Comparison of ENCODE assay signal across 10 cellular contexts in genomic region chr3:177338697-177339219, GRCh38.
A peak's percentile ranks its signal among the peaks of the same experiment; 100 is the strongest.
DNase-seq lines count a peak whose midpoint lies in the region; ATAC-seq and TF ChIP-seq lines count a peak whose summit lies in the region.
"Had no signal": no experiment of that assay in that cellular context is flagged by ENCODE, and none has a peak within 500 bp of the region (broad histone marks: within the 10 kb centered on the region; RNA-seq: fewer than 3 reads in every experiment).

No MANE protein-coding gene starts in this region.

- TF ChIP-seq CTCF in right lobe of liver (IDR thresholded peaks at IDR 0.05): no peak

- H3K36me3 ChIP-seq in right lobe of liver: no peaks in the 10 kb centered on the region
- H3K36me3 ChIP-seq: thyroid gland had no signal

- no peaks in the 10 kb centered on the region for H3K9me3 ChIP-seq in right lobe of liver
- H3K9me3 ChIP-seq: thyroid gland had no signal

- ATAC-seq in HG02885 (IDR thresholded peaks at IDR 0.05; ENCODE audit: poor library complexity, unreplicated experiment): peak; percentile 48
- ATAC-seq in right lobe of liver: peak; percentile 80 to 87 (median 85)

- peaks cover 0 to 10% (median 4%) of the 10 kb centered on the region in 4 donors for H3K4me1 ChIP-seq in right lobe of liver

- in situ Hi-C loops in ACHN (cut with HindIII; ENCODE audit: low pct_ligation_motif_present, low pct_unique_long_range_greater_than_20kb, low sequenced_read_pairs): no loop called here

- 5% methylated on average over 3 of the region's 3 CpGs for WGBS in right lobe of liver (ENCODE audit: insufficient coverage, low coverage, low lambda C conversion rate, missing lambda C conversion rate)

- H3K27me3 ChIP-seq in right lobe of liver: no peaks in the 10 kb centered on the region
- H3K27me3 ChIP-seq: thyroid gland had no signal

- no peak overlapping the region for H3K4me3 ChIP-seq in right lobe of liver
- H3K4me3 ChIP-seq: thyroid gland had no signal

- DNase-seq in EL: peak; percentile 27
- DNase-seq in SKM-1 (lab: John Stamatoyannopoulos, UW; ENCODE audit: unreplicated experiment): peak; percentile 97
- DNase-seq in right lobe of liver: no peak
- DNase-seq in hepatic stellate cell (ENCODE audit: low spot score): no peak
- no peak for DNase-seq in ACHN
- DNase-seq in stimulated activated CD4-positive, alpha-beta T cell treated with anti-CD3 and anti-CD28 coated beads, Interleukin-4, amount 100 ng/mL, for 24 hours: no peak
- no peak for DNase-seq in SW 1271 (lab: John Stamatoyannopoulos, UW)
- DNase-seq: left cardiac atrium, thyroid gland had no signal

- intact Hi-C loops in right lobe of liver (cut with DNase I): no loop called here

- H3K27ac ChIP-seq in right lobe of liver: peak overlapping the region in 1 of 3 donors; percentile 54
- H3K27ac ChIP-seq: thyroid gland had no signal

- no peak for TF ChIP-seq POLR2A in right lobe of liver (IDR thresholded peaks at IDR 0.05)

Comparison
In these comparisons a context has a peak if more than half of its experiments do, and no peak if none do; other contexts are left out.
1. DNase-seq: peak in EL (single experiment) and SKM-1 (single experiment); none in right lobe of liver (0 of 3), hepatic stellate cell (single experiment), ACHN (single experiment), stimulated activated CD4-positive, alpha-beta T cell treated with anti-CD3 and anti-CD28 coated beads, Interleukin-4, amount 100 ng/mL, for 24 hours (single experiment) and SW 1271 (0 of 2).